In the genomic region with DNA sequence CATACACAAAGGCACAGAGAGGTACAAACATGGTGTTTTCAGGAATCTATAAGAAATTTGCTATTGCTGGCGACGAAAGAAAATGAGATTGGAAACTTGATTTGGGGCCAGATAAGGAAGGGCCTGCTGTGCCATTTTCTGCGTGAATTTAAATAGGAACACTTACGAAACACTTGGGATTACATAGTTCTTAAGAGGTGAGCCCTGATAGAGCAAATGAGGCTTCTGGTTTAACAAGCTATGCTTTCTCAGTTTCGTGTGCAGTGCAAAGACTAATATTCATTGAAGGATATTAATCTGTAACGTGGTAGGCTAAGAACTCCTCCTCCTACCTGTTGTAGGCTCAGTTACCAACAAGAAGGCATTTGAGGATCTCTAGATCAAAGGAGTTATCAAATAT, we compare ENCODE assay signal across 33 cellular contexts.
"Had no signal": no experiment of that assay in that cellular context is flagged by ENCODE, and none has a peak within 500 bp of the region (broad histone marks: within the 10 kb centered on the region; RNA-seq: fewer than 3 reads in every experiment).

No MANE protein-coding gene starts in this region.

- DNase-seq: activated CD4-positive, alpha-beta T cell treated with anti-CD3 and anti-CD28 coated beads for 36 hours; activated CD4-positive, alpha-beta T cell treated with anti-CD3 and anti-CD28 coated beads, Interleukin-2, amount 10 ng/mL, durations not matched to agents 7 days and 5 days; activated CD4-positive, alpha-beta T cell treated with anti-CD3 and anti-CD28 coated beads, Interleukin-2, amount 50 U/mL, for 48 hours; activated CD8-positive, alpha-beta T cell treated with anti-CD3 and anti-CD28 coated beads, Interleukin-2, amount 10 ng/mL, durations not matched to agents 7 days and 5 days; activated gamma-delta T cell treated with Interleukin-2 at 50 U/mL for 16 hours; activated naive CD4-positive, alpha-beta T cell treated with anti-CD3 and anti-CD28 coated beads for 36 hours; activated T-cell treated with anti-CD3 and anti-CD28 coated beads for 4 hours; activated T-cell treated with anti-CD3 and anti-CD28 coated beads, Interleukin-2, amount 50 U/mL, for 4 hours; adrenal gland; Kasumi-1; MM.1S; MV-4-11; NCI-H1092; NCI-H1436 treated with DMSO at 0.1 percent for 48 hours; NCI-H1694 treated with DMSO at 0.1 percent for 48 hours; NCI-H2171; NCI-H510A; NCI-H526; NCI-H748 treated with DMSO at 0.1 percent for 48 hours; NK-92 treated with Interleukin-12 subunit alpha and Interleukin-12 subunit beta, amount 100 ng/mL, for 24 hours; Peyer's patch; RPMI8226; SIG-M5; SW 1271; T-helper 1 cell; T1000 had no signal

- H3K27ac ChIP-seq: adrenal gland, body of pancreas, breast epithelium, Peyer's patch had no signal

- H3K4me1 ChIP-seq: adrenal gland, breast epithelium, Peyer's patch had no signal

- FAIRE-seq: astrocyte, TTC549 had no signal

- H3K36me3 ChIP-seq: breast epithelium had no signal

- ATAC-seq: activated CD4-positive, alpha-beta T cell treated with anti-CD3 and anti-CD28 coated beads for 36 hours; activated CD4-positive, CD25-positive, alpha-beta regulatory T cell treated with anti-CD3 and anti-CD28 coated beads, Interleukin-2, amount 50 U/mL, for 24 hours; activated CD8-positive, alpha-beta T cell treated with anti-CD3 and anti-CD28 coated beads, Interleukin-2, amount 10 ng/mL, durations not matched to agents 7 days and 5 days; activated naive CD4-positive, alpha-beta T cell treated with anti-CD3 and anti-CD28 coated beads, Interleukin-2, amount 50 U/mL, for 72 hours; activated T-cell treated with anti-CD3 and anti-CD28 coated beads, Interleukin-2, amount 50 U/mL, for 4 hours; SK-N-SH treated with all-trans-retinoic acid at 6 μM for 48 hours had no signal

- H3K9me3 ChIP-seq: adrenal gland, body of pancreas, breast epithelium, Peyer's patch had no signal

- H3K4me3 ChIP-seq: adrenal gland, body of pancreas, breast epithelium, Peyer's patch had no signal

- H3K27me3 ChIP-seq: adrenal gland, body of pancreas, breast epithelium, Peyer's patch had no signal
